In the genomic region with DNA sequence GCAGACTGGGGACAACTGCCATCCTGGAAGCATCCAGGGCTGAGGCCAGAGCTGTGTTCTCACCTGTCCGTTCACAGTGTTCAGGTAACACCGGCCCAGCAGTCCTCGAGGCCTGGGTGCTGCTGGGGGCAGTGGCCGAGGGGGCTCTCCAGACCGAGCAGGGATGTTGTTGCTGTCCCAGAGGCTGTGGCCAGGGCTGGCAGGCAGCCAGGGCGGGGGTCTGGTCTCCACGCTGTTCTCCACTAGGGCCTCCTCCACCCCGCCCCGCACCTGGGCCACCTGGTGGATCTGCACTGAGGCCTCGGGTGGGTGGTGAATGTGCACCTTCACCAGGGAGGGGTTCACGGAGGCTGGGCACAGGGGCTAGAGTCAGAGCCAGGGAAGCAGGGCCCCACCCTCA, we compare ENCODE assay signal across 22 cellular contexts.
"Had no signal": no experiment of that assay in that cellular context is flagged by ENCODE, and none has a peak within 500 bp of the region (broad histone marks: within the 10 kb centered on the region; RNA-seq: fewer than 3 reads in every experiment).

No MANE protein-coding gene starts in this region.

- H3K27me3 Mint-ChIP-seq: activated naive CD8-positive, alpha-beta T cell treated with anti-CD3 and anti-CD28 coated beads for 36 hours had no signal

- H3K27me3 ChIP-seq: neural progenitor cell, pancreas had no signal

- ATAC-seq: activated CD8-positive, alpha-beta memory T cell treated with anti-CD3 and anti-CD28 coated beads, Interleukin-2, amount 10 ng/mL, durations not matched to agents 7 days and 5 days; left lobe of liver; mucosa of descending colon; naive thymus-derived CD4-positive, alpha-beta T cell; sciatic nerve; stimulated activated effector memory CD8-positive, alpha-beta T cell treated with anti-CD3 and anti-CD28 coated beads, Interleukin-12 subunit alpha, Interleukin-12 subunit beta, amount 100 ng/mL, for 72 hours had no signal

- H3K36me3 ChIP-seq: neural progenitor cell, pancreas had no signal

- H3K4me3 Mint-ChIP-seq: activated CD4-positive, alpha-beta memory T cell treated with anti-CD3 and anti-CD28 coated beads, Interleukin-2, amount 10 ng/mL, durations not matched to agents 7 days and 5 days; activated CD8-positive, alpha-beta memory T cell treated with anti-CD3 and anti-CD28 coated beads, Interleukin-2, amount 10 ng/mL, durations not matched to agents 7 days and 5 days; activated naive CD8-positive, alpha-beta T cell treated with anti-CD3 and anti-CD28 coated beads for 36 hours; naive thymus-derived CD4-positive, alpha-beta T cell; neural progenitor cell; stimulated activated effector memory CD8-positive, alpha-beta T cell treated with anti-CD3 and anti-CD28 coated beads, Interleukin-12 subunit alpha, Interleukin-12 subunit beta, amount 100 ng/mL, for 72 hours had no signal

- DNase-seq: activated CD4-positive, alpha-beta memory T cell treated with anti-CD3 and anti-CD28 coated beads, Interleukin-2, amount 10 ng/mL, durations not matched to agents 7 days and 5 days; activated CD4-positive, alpha-beta T cell treated with anti-CD3 and anti-CD28 coated beads for 48 hours; activated CD4-positive, CD25-positive, alpha-beta regulatory T cell; activated CD8-positive, alpha-beta memory T cell treated with anti-CD3 and anti-CD28 coated beads, Interleukin-2, amount 10 ng/mL, durations not matched to agents 7 days and 5 days; activated naive CD8-positive, alpha-beta T cell treated with anti-CD3 and anti-CD28 coated beads for 36 hours; amniotic stem cell; caudate nucleus; foreskin melanocyte; kidney; mesenchymal stem cell; naive thymus-derived CD4-positive, alpha-beta T cell; stimulated activated CD4-positive, alpha-beta T cell treated with anti-CD3 and anti-CD28 coated beads, Interleukin-4, amount 100 ng/mL, for 24 hours; T-helper 1 cell; T-helper 9 cell; trophoblast cell had no signal

- H3K4me1 ChIP-seq: pancreas had no signal

- H3K9me3 ChIP-seq: mucosa of descending colon, pancreas had no signal

- H3K27ac Mint-ChIP-seq: activated CD4-positive, alpha-beta memory T cell treated with anti-CD3 and anti-CD28 coated beads, Interleukin-2, amount 10 ng/mL, durations not matched to agents 7 days and 5 days; activated CD8-positive, alpha-beta memory T cell treated with anti-CD3 and anti-CD28 coated beads, Interleukin-2, amount 10 ng/mL, durations not matched to agents 7 days and 5 days; activated naive CD8-positive, alpha-beta T cell treated with anti-CD3 and anti-CD28 coated beads for 36 hours; naive thymus-derived CD4-positive, alpha-beta T cell; stimulated activated effector memory CD8-positive, alpha-beta T cell treated with anti-CD3 and anti-CD28 coated beads, Interleukin-12 subunit alpha, Interleukin-12 subunit beta, amount 100 ng/mL, for 72 hours had no signal

- H3K9me3 Mint-ChIP-seq: activated CD4-positive, alpha-beta memory T cell treated with anti-CD3 and anti-CD28 coated beads, Interleukin-2, amount 10 ng/mL, durations not matched to agents 7 days and 5 days; activated naive CD8-positive, alpha-beta T cell treated with anti-CD3 and anti-CD28 coated beads for 36 hours; naive thymus-derived CD4-positive, alpha-beta T cell; neural progenitor cell; stimulated activated effector memory CD8-positive, alpha-beta T cell treated with anti-CD3 and anti-CD28 coated beads, Interleukin-12 subunit alpha, Interleukin-12 subunit beta, amount 100 ng/mL, for 72 hours had no signal

- H3K27ac ChIP-seq: neural progenitor cell, pancreas had no signal

- H3K4me3 ChIP-seq: mucosa of descending colon, neural progenitor cell, pancreas, smooth muscle cell had no signal

- H3K4me1 Mint-ChIP-seq: activated CD4-positive, alpha-beta memory T cell treated with anti-CD3 and anti-CD28 coated beads, Interleukin-2, amount 10 ng/mL, durations not matched to agents 7 days and 5 days; activated CD8-positive, alpha-beta memory T cell treated with anti-CD3 and anti-CD28 coated beads, Interleukin-2, amount 10 ng/mL, durations not matched to agents 7 days and 5 days; activated naive CD8-positive, alpha-beta T cell treated with anti-CD3 and anti-CD28 coated beads for 36 hours; stimulated activated effector memory CD8-positive, alpha-beta T cell treated with anti-CD3 and anti-CD28 coated beads, Interleukin-12 subunit alpha, Interleukin-12 subunit beta, amount 100 ng/mL, for 72 hours had no signal
